25 cellular contexts compared by ENCODE assay signal in the genomic region with DNA sequence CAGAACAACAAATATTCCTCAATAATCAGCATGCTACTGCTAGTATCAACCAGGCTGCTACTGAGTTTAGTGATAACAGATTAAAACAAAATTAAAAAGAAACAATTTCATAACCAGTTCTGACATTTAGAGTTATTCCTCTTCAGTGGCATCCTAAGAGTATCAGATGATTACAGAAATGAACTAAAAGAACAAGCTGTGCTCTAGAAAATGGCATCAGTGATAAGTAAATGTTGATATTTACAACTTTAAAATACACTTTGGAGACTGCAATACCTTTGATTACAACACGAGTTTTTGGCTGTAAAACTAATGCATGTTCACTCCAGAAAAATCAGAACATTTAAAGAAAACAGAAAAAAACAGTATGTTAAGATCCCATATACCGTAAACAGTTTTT.
DNase-seq lines count a peak whose midpoint lies in the region; ATAC-seq, FAIRE-seq and TF ChIP-seq lines count a peak whose summit lies in the region.
"Had no signal": no experiment of that assay in that cellular context is flagged by ENCODE, and none has a peak within 500 bp of the region (broad histone marks: within the 10 kb centered on the region; RNA-seq: fewer than 3 reads in every experiment).

No MANE protein-coding gene starts in this region.

- H3K9me3 Mint-ChIP-seq in activated CD8-positive, alpha-beta T cell treated with anti-CD3 and anti-CD28 coated beads for 36 hours = no peaks in the 10 kb centered on the region
- H3K9me3 Mint-ChIP-seq in activated CD8-positive, alpha-beta T cell treated with anti-CD3 and anti-CD28 coated beads, Interleukin-2, amount 10 ng/mL, durations not matched to agents 7 days and 5 days (ENCODE audit: insufficient read depth) = no peaks in the 10 kb centered on the region
- peaks cover 2% of the 10 kb centered on the region for H3K9me3 Mint-ChIP-seq in chondrocyte (ENCODE audit: low read depth)
- H3K9me3 Mint-ChIP-seq: CD14-positive monocyte; CD4-positive, alpha-beta T cell; GM23338; H9 had no signal

- H3K27me3 Mint-ChIP-seq in activated CD8-positive, alpha-beta T cell treated with anti-CD3 and anti-CD28 coated beads for 36 hours = no peaks in the 10 kb centered on the region
- no peaks in the 10 kb centered on the region for H3K27me3 Mint-ChIP-seq in activated CD8-positive, alpha-beta T cell treated with anti-CD3 and anti-CD28 coated beads, Interleukin-2, amount 10 ng/mL, durations not matched to agents 7 days and 5 days (ENCODE audit: low read depth)
- no peaks in the 10 kb centered on the region for H3K27me3 Mint-ChIP-seq in chondrocyte (ENCODE audit: low read depth)
- H3K27me3 Mint-ChIP-seq: CD4-positive, alpha-beta T cell; CD8-positive, alpha-beta memory T cell had no signal

- TF ChIP-seq EP300 in HepG2 (IDR thresholded peaks at IDR 0.05; ENCODE audit: low read depth in 2 of 2, low read length in 2 of 2) = no peak
- TF ChIP-seq EP300 in HepG2 (CRISPR knock-in tag; IDR thresholded peaks at IDR 0.05; ENCODE audit: borderline replicate concordance) = no peak

- no peak overlapping the region for H2AFZ ChIP-seq in HepG2 (ENCODE audit: low read length)
- H2AFZ ChIP-seq: GM23338 had no signal

- no peak for TF ChIP-seq CTCF in activated CD8-positive, alpha-beta T cell treated with anti-CD3 and anti-CD28 coated beads for 36 hours (IDR thresholded peaks at IDR 0.05)
- no peak for TF ChIP-seq CTCF in liver (IDR thresholded peaks at IDR 0.05; ENCODE audit: low read depth, low read length, missing input control)
- TF ChIP-seq CTCF in HepG2 (CRISPR knock-in tag; IDR thresholded peaks at IDR 0.05) = no peak
- no peak for TF ChIP-seq CTCF in chondrocyte (IDR thresholded peaks at IDR 0.05)

- H3K27ac Mint-ChIP-seq in activated CD8-positive, alpha-beta T cell treated with anti-CD3 and anti-CD28 coated beads for 36 hours = peak overlapping the region; percentile 25
- no peak overlapping the region for H3K27ac Mint-ChIP-seq in activated CD8-positive, alpha-beta T cell treated with anti-CD3 and anti-CD28 coated beads, Interleukin-2, amount 10 ng/mL, durations not matched to agents 7 days and 5 days
- no peak overlapping the region for H3K27ac Mint-ChIP-seq in chondrocyte (ENCODE audit: unreplicated experiment)
- H3K27ac Mint-ChIP-seq: CD14-positive monocyte; CD8-positive, alpha-beta memory T cell; GM23338; H9 had no signal

- H3K36me3 ChIP-seq in liver (ENCODE audit: control insufficient read depth in 4 of 4, insufficient read depth in 3 of 4, low read depth in 1 of 4, low read length in 3 of 4) (peaks cover 0 to 4% (median under 1%) of the 10 kb centered on the region in 4 donors), HepG2 (replicated peaks in 1 of 2; ENCODE audit: control insufficient read depth in 1 of 2, insufficient read depth in 2 of 2, low read length in 2 of 2) (peaks cover 8 to 62% of the 10 kb centered on the region in 2 experiments)

- no peak for TF ChIP-seq POLR2A in HepG2 (IDR thresholded peaks at IDR 0.05; ENCODE audit: insufficient read depth in 1 of 2, low read depth in 2 of 2, low read length in 2 of 2)

- H3K4me1 ChIP-seq in liver (ENCODE audit: control insufficient read depth in 4 of 4, insufficient read depth in 4 of 4, low read length in 3 of 4) (peaks cover 0 to 21% (median 17%) of the 10 kb centered on the region in 4 donors), HepG2 (ENCODE audit: insufficient read depth, low read length) (peaks cover 8% of the 10 kb centered on the region; the same call in 1 of the 2 replicates)
- H3K4me1 ChIP-seq: A549, BE2C had no signal

- H3K9me3 ChIP-seq in liver (ENCODE audit: control insufficient read depth in 4 of 4, low read length in 3 of 4) (no peaks in the 10 kb centered on the region), HepG2 (ENCODE audit: low read length) (no peaks in the 10 kb centered on the region)
- H3K9me3 ChIP-seq: A549; BE2C; BLaER1 treated with 17β-estradiol and CSF1 and Interleukin-3, amounts not matched to agents 10 nM and 100 nM had no signal

- no peaks in the 10 kb centered on the region for H3K79me2 ChIP-seq in HepG2 (ENCODE audit: insufficient read depth, low read length)

- H3K9ac ChIP-seq in liver (ENCODE audit: low read depth in 1 of 2, low read length in 2 of 2) (peak overlapping the region in 1 of 2 donors; percentile 60), HepG2 (ENCODE audit: insufficient read depth, low read depth, low read length) (no peak overlapping the region)
- H3K9ac ChIP-seq: BLaER1 treated with 17β-estradiol and CSF1 and Interleukin-3, amounts not matched to agents 10 nM and 100 nM had no signal

- peaks cover 37% of the 10 kb centered on the region for H3K4me1 Mint-ChIP-seq in activated CD8-positive, alpha-beta T cell treated with anti-CD3 and anti-CD28 coated beads for 36 hours (ENCODE audit: low read depth)
- H3K4me1 Mint-ChIP-seq in activated CD8-positive, alpha-beta T cell treated with anti-CD3 and anti-CD28 coated beads, Interleukin-2, amount 10 ng/mL, durations not matched to agents 7 days and 5 days (ENCODE audit: low read depth) = peaks cover 19% of the 10 kb centered on the region
- no peaks in the 10 kb centered on the region for H3K4me1 Mint-ChIP-seq in chondrocyte (ENCODE audit: low read depth)
- H3K4me1 Mint-ChIP-seq: CD14-positive monocyte, GM23338, H9 had no signal

- peaks cover 42% of the 10 kb centered on the region for H3K36me3 Mint-ChIP-seq in activated CD8-positive, alpha-beta T cell treated with anti-CD3 and anti-CD28 coated beads for 36 hours (ENCODE audit: low read depth)
- H3K36me3 Mint-ChIP-seq in activated CD8-positive, alpha-beta T cell treated with anti-CD3 and anti-CD28 coated beads, Interleukin-2, amount 10 ng/mL, durations not matched to agents 7 days and 5 days (ENCODE audit: low read depth) = peaks cover 7% of the 10 kb centered on the region
- H3K36me3 Mint-ChIP-seq in chondrocyte (ENCODE audit: low read depth) = peaks cover 26% of the 10 kb centered on the region
- H3K36me3 Mint-ChIP-seq: CD14-positive monocyte; CD8-positive, alpha-beta memory T cell had no signal

- WGBS in liver = 31% methylated on average over 2 of the region's 2 CpGs
- 94% methylated on average over 2 of the region's 2 CpGs for WGBS in HepG2 (ENCODE audit: low lambda C conversion rate)

- POLR2A ChIA-PET in activated CD8-positive, alpha-beta T cell treated with anti-CD3 and anti-CD28 coated beads for 36 hours (lab: Charles Lee) = interaction anchor here (1.5 kb wide), 1 partner anchor 40 kb away, joined by 5 read pairs; no protein-coding TSS in a partner anchor
- POLR2A ChIA-PET in activated CD8-positive, alpha-beta T cell treated with anti-CD3 and anti-CD28 coated beads, Interleukin-2, amount 10 ng/mL, durations not matched to agents 7 days and 5 days (lab: Charles Lee) = no interaction called here
- POLR2A ChIA-PET in HepG2 (lab: Yijun Ruan, JAX) = no interaction called here

- in situ Hi-C loops in HepG2 (cut with HindIII; ENCODE audit: extremely low pct_ligation_motif_present, low pct_unique_long_range_greater_than_20kb) = no loop called here

- H4K20me1 ChIP-seq in HepG2 (ENCODE audit: insufficient read depth, low read length) = no peaks in the 10 kb centered on the region
- H4K20me1 ChIP-seq: BLaER1 treated with 17β-estradiol and CSF1 and Interleukin-3, amounts not matched to agents 10 nM and 100 nM had no signal

- no peak for DNase-seq in activated CD8-positive, alpha-beta T cell treated with anti-CD3 and anti-CD28 coated beads for 36 hours
- DNase-seq in activated CD8-positive, alpha-beta T cell treated with anti-CD3 and anti-CD28 coated beads, Interleukin-2, amount 10 ng/mL, durations not matched to agents 7 days and 5 days = no peak
- DNase-seq in HepG2 (ENCODE audit: low spot score) (no peak), left lobe of liver (ENCODE audit: low spot score) (no peak), chondrocyte (ENCODE audit: low spot score) (no peak), SW 1271 (lab: John Stamatoyannopoulos, UW) (no peak)
- DNase-seq: 8988T; ACHN; AML-193; BE2C; CD4-positive, alpha-beta T cell; CD8-positive, alpha-beta memory T cell; DMS 273 treated with DMSO at 0.1 percent for 48 hours; DMS79; EL; GDM1; H9 had no signal

- H3K4me2 ChIP-seq in HepG2 (ENCODE audit: low read depth, low read length) = no peak overlapping the region
- H3K4me2 ChIP-seq: A549; BLaER1 treated with 17β-estradiol and CSF1 and Interleukin-3, amounts not matched to agents 10 nM and 100 nM; GM23338 had no signal

- H3K27me3 ChIP-seq in liver (ENCODE audit: control insufficient read depth in 4 of 4, insufficient read depth in 4 of 4, low read length in 3 of 4) (no peaks in the 10 kb centered on the region), HepG2 (ENCODE audit: control insufficient read depth in 1 of 2, insufficient read depth in 2 of 2, low read length in 2 of 2) (no peaks in the 10 kb centered on the region)
- H3K27me3 ChIP-seq: BE2C; BLaER1 treated with 17β-estradiol and CSF1 and Interleukin-3, amounts not matched to agents 10 nM and 100 nM had no signal

- CTCF ChIA-PET in activated CD8-positive, alpha-beta T cell treated with anti-CD3 and anti-CD28 coated beads for 36 hours (lab: Charles Lee) = interaction anchor here (4.0 kb wide), 1 partner anchor 54 kb away, joined by 12 read pairs; no protein-coding TSS in a partner anchor
- CTCF ChIA-PET in activated CD8-positive, alpha-beta T cell treated with anti-CD3 and anti-CD28 coated beads, Interleukin-2, amount 10 ng/mL, durations not matched to agents 7 days and 5 days (lab: Charles Lee) = interaction anchor here (1.2 to 2.1 kb wide), 2 partner anchors 20 to 54 kb away, joined by 3 to 7 read pairs; no protein-coding TSS in a partner anchor
- CTCF ChIA-PET in HepG2 (lab: Yijun Ruan, JAX; ENCODE audit: low intra/inter-chr PET ratio, low total read pairs) = no interaction called here

- TF ChIP-seq RAD21 in liver (IDR thresholded peaks at IDR 0.05) = peak; percentile 4 to 24
- TF ChIP-seq RAD21 in HepG2 (CRISPR knock-in tag; IDR thresholded peaks at IDR 0.05) = no peak

- peak overlapping the region; percentile 44 to 54 for H3K27ac ChIP-seq in liver (ENCODE audit: low read depth in 1 of 2, low read length in 2 of 2)
- H3K27ac ChIP-seq in HepG2 (ENCODE audit: extremely low read length, insufficient read depth, low read length) = no peak overlapping the region
- H3K27ac ChIP-seq: A549; BLaER1 treated with 17β-estradiol and CSF1 and Interleukin-3, amounts not matched to agents 10 nM and 100 nM had no signal

- no TSS peak for BruUV-seq in HepG2 (replicated peaks; lab: Mats Ljungman, UMichigan)

- no peak for FAIRE-seq in HepG2 (lab: Jason Lieb, UNC)
- FAIRE-seq: A549, GM19239 had no signal

- H3K4me3 ChIP-seq in liver (ENCODE audit: low read depth in 1 of 3, low read length in 3 of 3) (peak overlapping the region; percentile 42 to 83 (median 65)), HepG2 (replicated peaks in 1 of 3; ENCODE audit: insufficient read depth in 1 of 3, low read depth in 2 of 3, low read length in 3 of 3) (no peak overlapping the region)
- H3K4me3 ChIP-seq: A549; BLaER1 treated with 17β-estradiol and CSF1 and Interleukin-3, amounts not matched to agents 10 nM and 100 nM; GM12878; GM23338 had no signal

- no peak for ATAC-seq in activated CD8-positive, alpha-beta T cell treated with anti-CD3 and anti-CD28 coated beads for 36 hours
- ATAC-seq in activated CD8-positive, alpha-beta T cell treated with anti-CD3 and anti-CD28 coated beads, Interleukin-2, amount 10 ng/mL, durations not matched to agents 7 days and 5 days = no peak
- no peak for ATAC-seq in HepG2
- ATAC-seq in left lobe of liver = peak; percentile 56
- ATAC-seq: A549, GM12878, GM23338, HCT116 had no signal

- intact Hi-C loops in activated CD8-positive, alpha-beta T cell treated with anti-CD3 and anti-CD28 coated beads for 36 hours (cut with micrococcal nuclease) = no loop called here
- intact Hi-C loops in HepG2 (cut with micrococcal nuclease; ENCODE audit: unreplicated experiment) = no loop called here

- H3K4me3 Mint-ChIP-seq in activated CD8-positive, alpha-beta T cell treated with anti-CD3 and anti-CD28 coated beads for 36 hours = no peak overlapping the region
- H3K4me3 Mint-ChIP-seq in activated CD8-positive, alpha-beta T cell treated with anti-CD3 and anti-CD28 coated beads, Interleukin-2, amount 10 ng/mL, durations not matched to agents 7 days and 5 days = no peak overlapping the region
- no peak overlapping the region for H3K4me3 Mint-ChIP-seq in chondrocyte (ENCODE audit: unreplicated experiment)
- H3K4me3 Mint-ChIP-seq: CD14-positive monocyte; CD4-positive, alpha-beta T cell; CD8-positive, alpha-beta memory T cell; GM23338; H9 had no signal

Comparison
In these comparisons a context has a peak if more than half of its experiments do, and no peak if none do; other contexts are left out.
1. H3K4me3 ChIP-seq: peak in liver (3 of 3); none in HepG2 (0 of 3).